13 cellular contexts compared by ENCODE assay signal in the genomic region with DNA sequence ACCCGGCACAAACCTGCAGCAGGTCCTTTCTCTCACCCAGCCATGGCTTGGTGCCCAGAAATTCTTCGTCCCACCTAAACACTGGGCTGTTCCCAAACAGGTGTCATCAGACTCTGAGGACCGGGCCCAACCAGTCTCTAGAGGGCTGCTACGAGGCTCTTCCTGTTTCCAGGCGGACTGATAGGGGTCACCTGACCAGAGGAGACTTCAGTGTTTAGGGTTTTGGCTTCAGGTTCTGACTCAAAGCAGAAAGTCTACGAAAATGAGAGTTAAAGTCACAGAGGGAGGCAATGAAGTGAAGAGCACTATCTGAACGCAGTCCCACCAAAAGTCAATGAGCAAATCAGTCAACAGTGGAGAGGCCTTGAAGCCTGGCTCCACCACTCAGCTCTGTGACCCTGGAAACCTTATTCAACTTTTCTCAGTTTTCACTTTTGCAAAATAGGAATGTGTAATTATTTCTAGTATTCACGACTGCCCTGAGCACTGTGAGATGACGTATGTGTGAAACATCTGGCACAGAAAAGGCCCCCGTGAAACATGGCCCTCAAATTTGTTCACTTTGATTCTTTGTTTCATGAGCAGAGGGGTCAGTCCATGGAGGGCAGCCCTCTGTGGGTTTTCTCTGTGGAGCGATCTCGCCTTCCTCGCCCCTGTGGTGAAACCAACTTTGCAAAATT.
DNase-seq lines count a peak whose midpoint lies in the region; ATAC-seq and TF ChIP-seq lines count a peak whose summit lies in the region.
"Had no signal": no experiment of that assay in that cellular context is flagged by ENCODE, and none has a peak within 500 bp of the region (broad histone marks: within the 10 kb centered on the region; RNA-seq: fewer than 3 reads in every experiment).

No MANE protein-coding gene starts in this region.

- no peaks in the 10 kb centered on the region for H3K27me3 ChIP-seq in lower lobe of right lung (ENCODE audit: low read depth)
- H3K27me3 ChIP-seq: ascending aorta had no signal

- H3K4me3 ChIP-seq in lower lobe of right lung, result no peak overlapping the region
- H3K4me3 ChIP-seq: ascending aorta had no signal

- intact Hi-C loops in lower lobe of right lung (cut with DNase I), result no loop called here

- H3K27ac ChIP-seq in lower lobe of right lung, result no peak overlapping the region
- H3K27ac ChIP-seq: 22Rv1, ascending aorta had no signal

- no peaks in the 10 kb centered on the region for H3K4me1 Mint-ChIP-seq in stimulated activated effector memory CD8-positive, alpha-beta T cell treated with anti-CD3 and anti-CD28 coated beads, Interleukin-12 subunit alpha, Interleukin-12 subunit beta, amount 100 ng/mL, for 72 hours
- H3K4me1 Mint-ChIP-seq: activated CD4-positive, alpha-beta T cell treated with anti-CD3 and anti-CD28 coated beads, Interleukin-2, amount 10 ng/mL, durations not matched to agents 24 days and 14 days had no signal

- peak; percentile 83 for ATAC-seq in GM21737 (IDR thresholded peaks at IDR 0.05; ENCODE audit: unreplicated experiment)
- ATAC-seq in HG03432 (IDR thresholded peaks at IDR 0.05; ENCODE audit: unreplicated experiment), result peak; percentile 96
- peak; percentile 33 for ATAC-seq in stimulated activated effector memory CD8-positive, alpha-beta T cell treated with anti-CD3 and anti-CD28 coated beads, Interleukin-12 subunit alpha, Interleukin-12 subunit beta, amount 100 ng/mL, for 72 hours
- no peak for ATAC-seq in lower lobe of right lung

- no peak for TF ChIP-seq CTCF in lower lobe of right lung (IDR thresholded peaks at IDR 0.05)

- no peaks in the 10 kb centered on the region for H3K9me3 ChIP-seq in lower lobe of right lung
- H3K9me3 ChIP-seq: ascending aorta had no signal

- DNase-seq in DMS79 treated with DMSO at 0.1 percent for 48 hours (lab: John Stamatoyannopoulos, UW) (peak; percentile 6), DMS79 (lab: John Stamatoyannopoulos, UW) (no peak), C1 segment of cervical spinal cord (lab: John Stamatoyannopoulos, UW) (no peak), cerebellar nuclear complex (lab: John Stamatoyannopoulos, UW) (no peak), lower lobe of right lung (no peak)
- no peak for DNase-seq in stimulated activated effector memory CD8-positive, alpha-beta T cell treated with anti-CD3 and anti-CD28 coated beads, Interleukin-12 subunit alpha, Interleukin-12 subunit beta, amount 100 ng/mL, for 72 hours (ENCODE audit: low spot score in 2 of 2)
- DNase-seq: activated CD4-positive, alpha-beta T cell treated with anti-CD3 and anti-CD28 coated beads, Interleukin-2, amount 10 ng/mL, durations not matched to agents 24 days and 14 days; GF-D8; mesendoderm had no signal

- H3K36me3 ChIP-seq in lower lobe of right lung, result no peaks in the 10 kb centered on the region
- H3K36me3 ChIP-seq: ascending aorta had no signal

- no peaks in the 10 kb centered on the region for H3K36me3 Mint-ChIP-seq in stimulated activated effector memory CD8-positive, alpha-beta T cell treated with anti-CD3 and anti-CD28 coated beads, Interleukin-12 subunit alpha, Interleukin-12 subunit beta, amount 100 ng/mL, for 72 hours

- no peaks in the 10 kb centered on the region for H3K9me3 Mint-ChIP-seq in stimulated activated effector memory CD8-positive, alpha-beta T cell treated with anti-CD3 and anti-CD28 coated beads, Interleukin-12 subunit alpha, Interleukin-12 subunit beta, amount 100 ng/mL, for 72 hours
- H3K9me3 Mint-ChIP-seq: activated CD4-positive, alpha-beta T cell treated with anti-CD3 and anti-CD28 coated beads, Interleukin-2, amount 10 ng/mL, durations not matched to agents 24 days and 14 days had no signal

- H3K4me1 ChIP-seq in lower lobe of right lung, result no peaks in the 10 kb centered on the region
- H3K4me1 ChIP-seq: ascending aorta had no signal

- H3K27ac Mint-ChIP-seq in stimulated activated effector memory CD8-positive, alpha-beta T cell treated with anti-CD3 and anti-CD28 coated beads, Interleukin-12 subunit alpha, Interleukin-12 subunit beta, amount 100 ng/mL, for 72 hours, result no peak overlapping the region
- H3K27ac Mint-ChIP-seq: activated CD4-positive, alpha-beta T cell treated with anti-CD3 and anti-CD28 coated beads, Interleukin-2, amount 10 ng/mL, durations not matched to agents 24 days and 14 days had no signal

- H3K4me3 Mint-ChIP-seq in stimulated activated effector memory CD8-positive, alpha-beta T cell treated with anti-CD3 and anti-CD28 coated beads, Interleukin-12 subunit alpha, Interleukin-12 subunit beta, amount 100 ng/mL, for 72 hours, result no peak overlapping the region
- H3K4me3 Mint-ChIP-seq: activated CD4-positive, alpha-beta T cell treated with anti-CD3 and anti-CD28 coated beads, Interleukin-2, amount 10 ng/mL, durations not matched to agents 24 days and 14 days had no signal

Comparison
In these comparisons a context has a peak if more than half of its experiments do, and no peak if none do; other contexts are left out.
1. ATAC-seq: peak in GM21737 (single experiment), HG03432 (single experiment) and stimulated activated effector memory CD8-positive, alpha-beta T cell treated with anti-CD3 and anti-CD28 coated beads, Interleukin-12 subunit alpha, Interleukin-12 subunit beta, amount 100 ng/mL, for 72 hours (single experiment); none in lower lobe of right lung (0 of 2).